21 cellular contexts compared by ENCODE assay signal in the genomic region with DNA sequence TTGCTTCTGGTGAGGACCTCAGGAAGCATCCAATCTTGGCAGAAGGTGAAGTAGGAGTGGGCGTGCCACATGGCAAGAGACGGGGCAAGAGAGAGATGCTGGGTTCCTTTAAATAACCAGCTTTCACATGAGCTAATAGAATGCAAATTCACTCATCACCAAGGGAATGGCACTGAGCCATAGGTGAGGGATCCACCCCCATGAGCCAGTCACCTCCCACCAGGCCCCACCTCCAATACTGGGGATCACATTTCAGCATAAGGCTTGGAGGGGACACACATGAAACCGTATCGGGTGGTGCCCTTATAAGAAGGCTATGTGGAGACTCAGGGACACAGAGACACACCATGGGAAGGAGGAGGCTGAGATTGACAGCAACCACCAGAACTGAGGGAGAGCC.
"Had no signal": no experiment of that assay in that cellular context is flagged by ENCODE, and none has a peak within 500 bp of the region (broad histone marks: within the 10 kb centered on the region; RNA-seq: fewer than 3 reads in every experiment).

No MANE protein-coding gene starts in this region.

- H3K36me3 ChIP-seq: cardiac muscle cell, neutrophil had no signal

- H3K9me3 Mint-ChIP-seq: activated CD4-positive, alpha-beta T cell treated with anti-CD3 and anti-CD28 coated beads, Interleukin-2, amount 10 ng/mL, durations not matched to agents 24 days and 14 days; stimulated activated memory B cell treated with anti-CD40 and anti-IgM and Interleukin-4, amounts not matched to agents 10 μg/mL and 1 μg/mL and 100 μg/mL, for 72 hours had no signal

- H3K4me1 ChIP-seq: parathyroid adenoma, testis had no signal

- H3K27me3 ChIP-seq: cardiac muscle cell, neutrophil, testis had no signal

- H3K27me3 Mint-ChIP-seq: activated CD4-positive, alpha-beta T cell treated with anti-CD3 and anti-CD28 coated beads, Interleukin-2, amount 10 ng/mL, durations not matched to agents 24 days and 14 days; activated CD8-positive, alpha-beta T cell treated with anti-CD3 and anti-CD28 coated beads for 36 hours; activated naive CD8-positive, alpha-beta T cell treated with anti-CD3 and anti-CD28 coated beads for 36 hours; activated T-helper 17 cell treated with anti-CD3 and anti-CD28 coated beads, Interleukin-2, amount 50 U/mL, for 72 hours; naive B cell; stimulated activated memory B cell treated with anti-CD40 and anti-IgM and Interleukin-4, amounts not matched to agents 10 μg/mL and 1 μg/mL and 100 μg/mL, for 72 hours; type B pancreatic cell had no signal

- DNase-seq: activated CD4-positive, alpha-beta T cell treated with anti-CD3 and anti-CD28 coated beads, Interleukin-2, amount 10 ng/mL, durations not matched to agents 24 days and 14 days; activated CD8-positive, alpha-beta T cell treated with anti-CD3 and anti-CD28 coated beads for 36 hours; activated naive CD4-positive, alpha-beta T cell; activated naive CD8-positive, alpha-beta T cell treated with anti-CD3 and anti-CD28 coated beads for 36 hours; activated T-cell treated with anti-CD3 and anti-CD28 coated beads, Interleukin-2, amount 50 U/mL, for 1 hour; amniotic stem cell; dermis blood vessel endothelial cell; foreskin fibroblast; kidney glomerular epithelial cell; left ventricle myocardium superior; mucosa of descending colon; naive B cell; stimulated activated CD4-positive, alpha-beta T cell treated with anti-CD3 and anti-CD28 coated beads, Interleukin-4, amount 100 ng/mL, for 4 hours; testis had no signal

- H3K4me3 Mint-ChIP-seq: activated CD4-positive, alpha-beta T cell treated with anti-CD3 and anti-CD28 coated beads, Interleukin-2, amount 10 ng/mL, durations not matched to agents 24 days and 14 days; activated CD8-positive, alpha-beta T cell treated with anti-CD3 and anti-CD28 coated beads for 36 hours; activated naive CD8-positive, alpha-beta T cell treated with anti-CD3 and anti-CD28 coated beads for 36 hours; activated T-helper 17 cell treated with anti-CD3 and anti-CD28 coated beads, Interleukin-2, amount 50 U/mL, for 72 hours; naive B cell; stimulated activated memory B cell treated with anti-CD40 and anti-IgM and Interleukin-4, amounts not matched to agents 10 μg/mL and 1 μg/mL and 100 μg/mL, for 72 hours; type B pancreatic cell had no signal

- H3K4me1 Mint-ChIP-seq: activated CD4-positive, alpha-beta T cell treated with anti-CD3 and anti-CD28 coated beads, Interleukin-2, amount 10 ng/mL, durations not matched to agents 24 days and 14 days; activated naive CD8-positive, alpha-beta T cell treated with anti-CD3 and anti-CD28 coated beads for 36 hours; activated T-helper 17 cell treated with anti-CD3 and anti-CD28 coated beads, Interleukin-2, amount 50 U/mL, for 72 hours; naive B cell; stimulated activated memory B cell treated with anti-CD40 and anti-IgM and Interleukin-4, amounts not matched to agents 10 μg/mL and 1 μg/mL and 100 μg/mL, for 72 hours had no signal

- H3K27ac Mint-ChIP-seq: activated CD4-positive, alpha-beta T cell treated with anti-CD3 and anti-CD28 coated beads, Interleukin-2, amount 10 ng/mL, durations not matched to agents 24 days and 14 days; activated CD8-positive, alpha-beta T cell treated with anti-CD3 and anti-CD28 coated beads for 36 hours; activated naive CD8-positive, alpha-beta T cell treated with anti-CD3 and anti-CD28 coated beads for 36 hours; activated T-helper 17 cell treated with anti-CD3 and anti-CD28 coated beads, Interleukin-2, amount 50 U/mL, for 72 hours; stimulated activated memory B cell treated with anti-CD40 and anti-IgM and Interleukin-4, amounts not matched to agents 10 μg/mL and 1 μg/mL and 100 μg/mL, for 72 hours; type B pancreatic cell had no signal

- H3K27ac ChIP-seq: cardiac muscle cell, epithelial cell of prostate, neutrophil, parathyroid adenoma, testis had no signal

- H3K36me3 Mint-ChIP-seq: type B pancreatic cell had no signal

- H3K4me3 ChIP-seq: cardiac muscle cell, mucosa of descending colon, testis had no signal

- H3K9me3 ChIP-seq: mucosa of descending colon, neutrophil, testis had no signal
